In the genomic region with DNA sequence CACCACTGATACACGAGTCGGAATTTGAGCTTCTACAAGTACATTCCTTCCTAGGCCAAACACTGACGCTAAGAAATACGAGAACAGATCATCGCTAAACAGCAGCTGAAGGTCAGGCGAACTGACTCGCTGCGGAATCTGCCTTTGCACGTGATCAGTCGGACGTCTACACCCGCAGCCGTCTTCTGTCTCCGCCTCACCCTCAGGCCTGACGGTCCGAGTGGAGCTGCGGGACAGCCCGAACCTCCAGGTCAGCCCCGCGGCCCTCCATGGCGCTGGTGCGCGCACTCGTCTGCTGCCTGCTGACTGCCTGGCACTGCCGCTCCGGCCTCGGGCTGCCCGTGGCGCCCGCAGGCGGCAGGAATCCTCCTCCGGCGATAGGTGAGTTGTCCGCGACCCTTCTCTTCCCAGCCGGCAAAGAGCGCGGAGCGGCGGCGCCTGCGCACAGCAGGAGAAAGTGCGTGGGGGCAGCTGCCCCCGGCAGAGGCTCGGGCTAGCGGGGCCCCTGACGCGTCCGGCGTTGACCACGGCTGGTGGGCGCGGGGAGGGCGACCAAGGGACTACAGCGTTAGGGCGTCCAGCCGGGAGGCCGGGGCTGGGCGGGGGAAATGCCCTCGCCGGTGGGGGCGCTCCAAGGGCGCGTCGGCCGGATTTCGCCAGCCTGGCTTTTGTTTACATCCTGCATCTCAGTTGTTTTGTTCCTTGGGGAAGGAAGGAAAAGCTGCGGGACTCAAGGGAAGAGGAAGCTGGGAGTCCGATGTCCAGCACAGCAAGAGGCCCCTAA, we compare ENCODE assay signal across 1 cellular context.
TF ChIP-seq lines count a peak whose summit lies in the region.

A gene with protein sequence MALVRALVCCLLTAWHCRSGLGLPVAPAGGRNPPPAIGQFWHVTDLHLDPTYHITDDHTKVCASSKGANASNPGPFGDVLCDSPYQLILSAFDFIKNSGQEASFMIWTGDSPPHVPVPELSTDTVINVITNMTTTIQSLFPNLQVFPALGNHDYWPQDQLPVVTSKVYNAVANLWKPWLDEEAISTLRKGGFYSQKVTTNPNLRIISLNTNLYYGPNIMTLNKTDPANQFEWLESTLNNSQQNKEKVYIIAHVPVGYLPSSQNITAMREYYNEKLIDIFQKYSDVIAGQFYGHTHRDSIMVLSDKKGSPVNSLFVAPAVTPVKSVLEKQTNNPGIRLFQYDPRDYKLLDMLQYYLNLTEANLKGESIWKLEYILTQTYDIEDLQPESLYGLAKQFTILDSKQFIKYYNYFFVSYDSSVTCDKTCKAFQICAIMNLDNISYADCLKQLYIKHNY (plus strand): TSS at position 181 of the 784 bp plus-strand sequence. CDS start 89 bp downstream, at position 270.

TF ChIP-seq in HepG2, 621 proteins besides CTCF, POLR2A, EP300 and RAD21 (continued from another document and continues in another):
- TF ChIP-seq, protein P1, sequence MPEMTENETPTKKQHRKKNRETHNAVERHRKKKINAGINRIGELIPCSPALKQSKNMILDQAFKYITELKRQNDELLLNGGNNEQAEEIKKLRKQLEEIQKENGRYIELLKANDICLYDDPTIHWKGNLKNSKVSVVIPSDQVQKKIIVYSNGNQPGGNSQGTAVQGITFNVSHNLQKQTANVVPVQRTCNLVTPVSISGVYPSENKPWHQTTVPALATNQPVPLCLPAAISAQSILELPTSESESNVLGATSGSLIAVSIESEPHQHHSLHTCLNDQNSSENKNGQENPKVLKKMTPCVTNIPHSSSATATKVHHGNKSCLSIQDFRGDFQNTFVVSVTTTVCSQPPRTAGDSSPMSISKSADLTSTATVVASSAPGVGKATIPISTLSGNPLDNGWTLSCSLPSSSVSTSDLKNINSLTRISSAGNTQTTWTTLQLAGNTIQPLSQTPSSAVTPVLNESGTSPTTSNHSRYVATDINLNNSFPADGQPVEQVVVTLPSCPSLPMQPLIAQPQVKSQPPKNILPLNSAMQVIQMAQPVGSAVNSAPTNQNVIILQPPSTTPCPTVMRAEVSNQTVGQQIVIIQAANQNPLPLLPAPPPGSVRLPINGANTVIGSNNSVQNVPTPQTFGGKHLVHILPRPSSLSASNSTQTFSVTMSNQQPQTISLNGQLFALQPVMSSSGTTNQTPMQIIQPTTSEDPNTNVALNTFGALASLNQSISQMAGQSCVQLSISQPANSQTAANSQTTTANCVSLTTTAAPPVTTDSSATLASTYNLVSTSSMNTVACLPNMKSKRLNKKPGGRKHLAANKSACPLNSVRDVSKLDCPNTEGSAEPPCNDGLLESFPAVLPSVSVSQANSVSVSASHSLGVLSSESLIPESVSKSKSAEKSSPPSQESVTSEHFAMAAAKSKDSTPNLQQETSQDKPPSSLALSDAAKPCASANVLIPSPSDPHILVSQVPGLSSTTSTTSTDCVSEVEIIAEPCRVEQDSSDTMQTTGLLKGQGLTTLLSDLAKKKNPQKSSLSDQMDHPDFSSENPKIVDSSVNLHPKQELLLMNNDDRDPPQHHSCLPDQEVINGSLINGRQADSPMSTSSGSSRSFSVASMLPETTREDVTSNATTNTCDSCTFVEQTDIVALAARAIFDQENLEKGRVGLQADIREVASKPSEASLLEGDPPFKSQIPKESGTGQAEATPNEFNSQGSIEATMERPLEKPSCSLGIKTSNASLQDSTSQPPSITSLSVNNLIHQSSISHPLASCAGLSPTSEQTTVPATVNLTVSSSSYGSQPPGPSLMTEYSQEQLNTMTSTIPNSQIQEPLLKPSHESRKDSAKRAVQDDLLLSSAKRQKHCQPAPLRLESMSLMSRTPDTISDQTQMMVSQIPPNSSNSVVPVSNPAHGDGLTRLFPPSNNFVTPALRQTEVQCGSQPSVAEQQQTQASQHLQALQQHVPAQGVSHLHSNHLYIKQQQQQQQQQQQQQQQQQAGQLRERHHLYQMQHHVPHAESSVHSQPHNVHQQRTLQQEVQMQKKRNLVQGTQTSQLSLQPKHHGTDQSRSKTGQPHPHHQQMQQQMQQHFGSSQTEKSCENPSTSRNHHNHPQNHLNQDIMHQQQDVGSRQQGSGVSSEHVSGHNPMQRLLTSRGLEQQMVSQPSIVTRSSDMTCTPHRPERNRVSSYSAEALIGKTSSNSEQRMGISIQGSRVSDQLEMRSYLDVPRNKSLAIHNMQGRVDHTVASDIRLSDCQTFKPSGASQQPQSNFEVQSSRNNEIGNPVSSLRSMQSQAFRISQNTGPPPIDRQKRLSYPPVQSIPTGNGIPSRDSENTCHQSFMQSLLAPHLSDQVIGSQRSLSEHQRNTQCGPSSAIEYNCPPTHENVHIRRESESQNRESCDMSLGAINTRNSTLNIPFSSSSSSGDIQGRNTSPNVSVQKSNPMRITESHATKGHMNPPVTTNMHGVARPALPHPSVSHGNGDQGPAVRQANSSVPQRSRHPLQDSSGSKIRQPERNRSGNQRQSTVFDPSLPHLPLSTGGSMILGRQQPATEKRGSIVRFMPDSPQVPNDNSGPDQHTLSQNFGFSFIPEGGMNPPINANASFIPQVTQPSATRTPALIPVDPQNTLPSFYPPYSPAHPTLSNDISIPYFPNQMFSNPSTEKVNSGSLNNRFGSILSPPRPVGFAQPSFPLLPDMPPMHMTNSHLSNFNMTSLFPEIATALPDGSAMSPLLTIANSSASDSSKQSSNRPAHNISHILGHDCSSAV (CRISPR knock-in tag; IDR thresholded peaks at IDR 0.05; ENCODE audit: borderline replicate concordance) = peak; percentile 95; the same call in 1 of the 2 replicates
- TF ChIP-seq ZFAT (CRISPR knock-in tag; conservative IDR thresholded peaks at IDR 0.05) (peak; percentile 3; the same call in 1 of the 2 replicates), CBX2 (IDR thresholded peaks at IDR 0.05; ENCODE audit: low read depth, low read length) (no peak), CBX2 (CRISPR knock-in tag; IDR thresholded peaks at IDR 0.05; ENCODE audit: low read depth) (no peak; the same call in 1 of the 2 replicates), TOE1 (CRISPR knock-in tag; IDR thresholded peaks at IDR 0.05) (no peak; the same call in 1 of the 2 replicates), SNRNP70 (IDR thresholded peaks at IDR 0.05; ENCODE audit: low read depth, low read length) (no peak), ZNF629 (CRISPR knock-in tag; conservative IDR thresholded peaks at IDR 0.05) (peak; percentile 44), ISX (CRISPR knock-in tag; conservative IDR thresholded peaks at IDR 0.05) (peak; percentile 32; the same call in 1 of the 2 replicates), ZKSCAN5 (CRISPR knock-in tag; IDR thresholded peaks at IDR 0.05) (no peak), HIVEP1 (CRISPR knock-in tag; IDR thresholded peaks at IDR 0.05) (peak; percentile 78), MEIS2 (CRISPR knock-in tag; IDR thresholded peaks at IDR 0.05) (no peak; the same call in none of the 2 replicates), XRCC5 (optimal IDR thresholded peaks at IDR 0.05; ENCODE audit: low read length) (peak; percentile 89), ZNF552 (CRISPR knock-in tag; IDR thresholded peaks at IDR 0.05; ENCODE audit: borderline replicate concordance) (peak; percentile 98), ELF4 (CRISPR knock-in tag; IDR thresholded peaks at IDR 0.05; ENCODE audit: borderline replicate concordance) (peak; percentile 14; the same call in 1 of the 2 replicates), GATAD2A (CRISPR knock-in tag; IDR thresholded peaks at IDR 0.05) (peak; percentile 78), NPAS2 (CRISPR knock-in tag; IDR thresholded peaks at IDR 0.05; ENCODE audit: borderline replicate concordance) (no peak), ARNT (IDR thresholded peaks at IDR 0.05) (no peak), ZFP37 (CRISPR knock-in tag; IDR thresholded peaks at IDR 0.05; ENCODE audit: borderline replicate concordance) (peak; percentile 51; the same call in 1 of the 2 replicates), ZNF30 (CRISPR knock-in tag; IDR thresholded peaks at IDR 0.05) (peak; percentile 85; the same call in 1 of the 2 replicates), SCMH1 (CRISPR knock-in tag; IDR thresholded peaks at IDR 0.05; ENCODE audit: borderline replicate concordance) (no peak), GATA4 (IDR thresholded peaks at IDR 0.05; ENCODE audit: borderline replicate concordance, low read depth) (0 out of 2 replicates have a peak, but pooled peaks have one; percentile 7), ZFY (CRISPR knock-in tag; IDR thresholded peaks at IDR 0.05) (peak; percentile 93), SAFB2 (CRISPR knock-in tag; IDR thresholded peaks at IDR 0.05; ENCODE audit: borderline replicate concordance, low read depth) (peak; percentile 83; the same call in 1 of the 2 replicates)
- TF ChIP-seq, protein P2, sequence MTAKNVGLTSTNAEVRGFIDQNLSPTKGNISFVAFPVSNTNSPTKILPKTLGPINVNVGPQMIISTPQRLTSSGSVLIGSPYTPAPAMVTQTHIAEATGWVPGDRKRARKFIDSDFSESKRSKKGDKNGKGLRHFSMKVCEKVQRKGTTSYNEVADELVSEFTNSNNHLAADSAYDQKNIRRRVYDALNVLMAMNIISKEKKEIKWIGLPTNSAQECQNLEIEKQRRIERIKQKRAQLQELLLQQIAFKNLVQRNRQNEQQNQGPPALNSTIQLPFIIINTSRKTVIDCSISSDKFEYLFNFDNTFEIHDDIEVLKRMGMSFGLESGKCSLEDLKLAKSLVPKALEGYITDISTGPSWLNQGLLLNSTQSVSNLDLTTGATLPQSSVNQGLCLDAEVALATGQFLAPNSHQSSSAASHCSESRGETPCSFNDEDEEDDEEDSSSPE (CRISPR knock-in tag; IDR thresholded peaks at IDR 0.05) = peak; percentile 78
- TF ChIP-seq, protein P3, sequence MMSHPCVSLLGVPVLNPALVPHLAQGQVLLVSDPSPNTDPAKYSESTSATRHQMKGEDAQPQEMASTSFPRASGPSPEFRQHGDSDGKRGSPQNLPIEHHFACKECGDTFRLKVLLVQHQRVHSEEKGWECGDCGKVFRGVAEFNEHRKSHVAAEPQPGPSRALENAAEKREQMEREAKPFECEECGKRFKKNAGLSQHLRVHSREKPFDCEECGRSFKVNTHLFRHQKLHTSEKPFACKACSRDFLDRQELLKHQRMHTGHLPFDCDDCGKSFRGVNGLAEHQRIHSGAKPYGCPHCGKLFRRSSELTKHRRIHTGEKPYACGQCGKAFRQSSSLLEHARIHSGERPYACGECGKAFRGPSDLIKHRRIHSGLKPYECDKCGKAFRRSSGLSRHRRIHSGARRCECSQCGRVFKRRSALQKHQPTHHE (CRISPR knock-in tag; IDR thresholded peaks at IDR 0.05; ENCODE audit: borderline replicate concordance) = peak; percentile 26; the same call in 1 of the 2 replicates
- TF ChIP-seq, protein P4, sequence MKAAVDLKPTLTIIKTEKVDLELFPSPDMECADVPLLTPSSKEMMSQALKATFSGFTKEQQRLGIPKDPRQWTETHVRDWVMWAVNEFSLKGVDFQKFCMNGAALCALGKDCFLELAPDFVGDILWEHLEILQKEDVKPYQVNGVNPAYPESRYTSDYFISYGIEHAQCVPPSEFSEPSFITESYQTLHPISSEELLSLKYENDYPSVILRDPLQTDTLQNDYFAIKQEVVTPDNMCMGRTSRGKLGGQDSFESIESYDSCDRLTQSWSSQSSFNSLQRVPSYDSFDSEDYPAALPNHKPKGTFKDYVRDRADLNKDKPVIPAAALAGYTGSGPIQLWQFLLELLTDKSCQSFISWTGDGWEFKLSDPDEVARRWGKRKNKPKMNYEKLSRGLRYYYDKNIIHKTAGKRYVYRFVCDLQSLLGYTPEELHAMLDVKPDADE (CRISPR knock-in tag; IDR thresholded peaks at IDR 0.05) = no peak; the same call in 1 of the 2 replicates
- TF ChIP-seq, protein P5, sequence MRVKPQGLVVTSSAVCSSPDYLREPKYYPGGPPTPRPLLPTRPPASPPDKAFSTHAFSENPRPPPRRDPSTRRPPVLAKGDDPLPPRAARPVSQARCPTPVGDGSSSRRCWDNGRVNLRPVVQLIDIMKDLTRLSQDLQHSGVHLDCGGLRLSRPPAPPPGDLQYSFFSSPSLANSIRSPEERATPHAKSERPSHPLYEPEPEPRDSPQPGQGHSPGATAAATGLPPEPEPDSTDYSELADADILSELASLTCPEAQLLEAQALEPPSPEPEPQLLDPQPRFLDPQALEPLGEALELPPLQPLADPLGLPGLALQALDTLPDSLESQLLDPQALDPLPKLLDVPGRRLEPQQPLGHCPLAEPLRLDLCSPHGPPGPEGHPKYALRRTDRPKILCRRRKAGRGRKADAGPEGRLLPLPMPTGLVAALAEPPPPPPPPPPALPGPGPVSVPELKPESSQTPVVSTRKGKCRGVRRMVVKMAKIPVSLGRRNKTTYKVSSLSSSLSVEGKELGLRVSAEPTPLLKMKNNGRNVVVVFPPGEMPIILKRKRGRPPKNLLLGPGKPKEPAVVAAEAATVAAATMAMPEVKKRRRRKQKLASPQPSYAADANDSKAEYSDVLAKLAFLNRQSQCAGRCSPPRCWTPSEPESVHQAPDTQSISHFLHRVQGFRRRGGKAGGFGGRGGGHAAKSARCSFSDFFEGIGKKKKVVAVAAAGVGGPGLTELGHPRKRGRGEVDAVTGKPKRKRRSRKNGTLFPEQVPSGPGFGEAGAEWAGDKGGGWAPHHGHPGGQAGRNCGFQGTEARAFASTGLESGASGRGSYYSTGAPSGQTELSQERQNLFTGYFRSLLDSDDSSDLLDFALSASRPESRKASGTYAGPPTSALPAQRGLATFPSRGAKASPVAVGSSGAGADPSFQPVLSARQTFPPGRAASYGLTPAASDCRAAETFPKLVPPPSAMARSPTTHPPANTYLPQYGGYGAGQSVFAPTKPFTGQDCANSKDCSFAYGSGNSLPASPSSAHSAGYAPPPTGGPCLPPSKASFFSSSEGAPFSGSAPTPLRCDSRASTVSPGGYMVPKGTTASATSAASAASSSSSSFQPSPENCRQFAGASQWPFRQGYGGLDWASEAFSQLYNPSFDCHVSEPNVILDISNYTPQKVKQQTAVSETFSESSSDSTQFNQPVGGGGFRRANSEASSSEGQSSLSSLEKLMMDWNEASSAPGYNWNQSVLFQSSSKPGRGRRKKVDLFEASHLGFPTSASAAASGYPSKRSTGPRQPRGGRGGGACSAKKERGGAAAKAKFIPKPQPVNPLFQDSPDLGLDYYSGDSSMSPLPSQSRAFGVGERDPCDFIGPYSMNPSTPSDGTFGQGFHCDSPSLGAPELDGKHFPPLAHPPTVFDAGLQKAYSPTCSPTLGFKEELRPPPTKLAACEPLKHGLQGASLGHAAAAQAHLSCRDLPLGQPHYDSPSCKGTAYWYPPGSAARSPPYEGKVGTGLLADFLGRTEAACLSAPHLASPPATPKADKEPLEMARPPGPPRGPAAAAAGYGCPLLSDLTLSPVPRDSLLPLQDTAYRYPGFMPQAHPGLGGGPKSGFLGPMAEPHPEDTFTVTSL (CRISPR knock-in tag; IDR thresholded peaks at IDR 0.05; ENCODE audit: borderline replicate concordance) = no peak
- TF ChIP-seq, protein P6, sequence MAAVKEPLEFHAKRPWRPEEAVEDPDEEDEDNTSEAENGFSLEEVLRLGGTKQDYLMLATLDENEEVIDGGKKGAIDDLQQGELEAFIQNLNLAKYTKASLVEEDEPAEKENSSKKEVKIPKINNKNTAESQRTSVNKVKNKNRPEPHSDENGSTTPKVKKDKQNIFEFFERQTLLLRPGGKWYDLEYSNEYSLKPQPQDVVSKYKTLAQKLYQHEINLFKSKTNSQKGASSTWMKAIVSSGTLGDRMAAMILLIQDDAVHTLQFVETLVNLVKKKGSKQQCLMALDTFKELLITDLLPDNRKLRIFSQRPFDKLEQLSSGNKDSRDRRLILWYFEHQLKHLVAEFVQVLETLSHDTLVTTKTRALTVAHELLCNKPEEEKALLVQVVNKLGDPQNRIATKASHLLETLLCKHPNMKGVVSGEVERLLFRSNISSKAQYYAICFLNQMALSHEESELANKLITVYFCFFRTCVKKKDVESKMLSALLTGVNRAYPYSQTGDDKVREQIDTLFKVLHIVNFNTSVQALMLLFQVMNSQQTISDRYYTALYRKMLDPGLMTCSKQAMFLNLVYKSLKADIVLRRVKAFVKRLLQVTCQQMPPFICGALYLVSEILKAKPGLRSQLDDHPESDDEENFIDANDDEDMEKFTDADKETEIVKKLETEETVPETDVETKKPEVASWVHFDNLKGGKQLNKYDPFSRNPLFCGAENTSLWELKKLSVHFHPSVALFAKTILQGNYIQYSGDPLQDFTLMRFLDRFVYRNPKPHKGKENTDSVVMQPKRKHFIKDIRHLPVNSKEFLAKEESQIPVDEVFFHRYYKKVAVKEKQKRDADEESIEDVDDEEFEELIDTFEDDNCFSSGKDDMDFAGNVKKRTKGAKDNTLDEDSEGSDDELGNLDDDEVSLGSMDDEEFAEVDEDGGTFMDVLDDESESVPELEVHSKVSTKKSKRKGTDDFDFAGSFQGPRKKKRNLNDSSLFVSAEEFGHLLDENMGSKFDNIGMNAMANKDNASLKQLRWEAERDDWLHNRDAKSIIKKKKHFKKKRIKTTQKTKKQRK (IDR thresholded peaks at IDR 0.05; ENCODE audit: low read length) = no peak
